In the genomic region with DNA sequence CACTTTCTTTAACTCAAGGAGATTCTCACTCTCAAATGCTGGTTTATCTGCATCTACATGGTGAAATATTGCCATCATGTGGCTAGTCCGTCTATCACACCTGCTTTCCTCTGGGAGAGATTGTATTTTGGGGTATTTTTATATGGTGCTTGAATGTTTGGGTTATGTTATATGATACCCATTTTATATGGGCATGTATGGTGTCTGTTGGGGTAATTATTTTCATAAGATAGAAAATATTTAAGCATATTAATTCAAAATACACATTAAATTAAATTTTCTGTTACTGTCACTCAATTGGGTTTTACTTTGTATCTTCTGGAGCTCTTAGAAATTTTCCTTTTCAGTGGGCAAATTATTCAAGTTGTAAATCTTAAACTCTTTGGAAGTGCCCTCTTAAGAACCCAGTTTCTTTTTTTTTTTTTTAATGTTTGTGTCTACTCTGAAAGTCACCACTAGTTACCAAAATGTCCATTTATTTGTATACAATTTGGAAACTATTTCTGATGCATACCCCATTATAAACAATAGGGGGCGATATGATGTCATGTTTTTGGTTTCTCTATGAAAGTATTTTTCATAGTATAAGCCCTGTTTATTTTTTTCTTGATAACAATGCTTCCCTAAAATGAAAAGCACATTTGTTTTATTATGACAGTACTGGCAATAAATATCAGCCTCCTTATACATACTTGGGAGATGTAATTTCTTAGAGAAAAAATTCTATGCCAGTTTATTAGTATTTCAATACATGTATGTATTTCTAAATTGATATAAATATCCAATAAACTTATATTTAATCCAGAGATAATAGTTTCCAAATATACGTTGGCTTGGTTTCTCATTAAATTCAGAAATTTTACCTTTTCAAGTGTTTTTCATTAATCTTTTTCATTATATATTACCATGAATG, we compare ENCODE assay signal across 8 cellular contexts. TPM values are rescaled to one million over a fixed set of nuclear protein-coding genes. Genes with fewer than 3 reads are reported as not detected.
DNase-seq lines count a peak whose midpoint lies in the region; ATAC-seq, FAIRE-seq and TF ChIP-seq lines count a peak whose summit lies in the region.

No MANE protein-coding gene starts in this region.

- TF ChIP-seq RAD21 in Ishikawa (IDR thresholded peaks at IDR 0.05; ENCODE audit: low read depth), result peak; percentile 71

- H3K27ac ChIP-seq in cardiac muscle cell (no peak overlapping the region), right cardiac atrium (ENCODE audit: low read length) (no peak overlapping the region), prostate gland (no peak overlapping the region)

- FAIRE-seq in RCC 7860 (lab: Jason Lieb, UNC), result peak; percentile 76

- intact Hi-C loops in right cardiac atrium (cut with DNase I), result no loop called here
- intact Hi-C loops in prostate gland (cut with DNase I), result no loop called here

- H3K4me1 ChIP-seq in cardiac muscle cell (ENCODE audit: low read depth), result no peaks in the 10 kb centered on the region
- H3K4me1 ChIP-seq in right cardiac atrium (ENCODE audit: control insufficient read depth, insufficient read depth, low read length), result no peaks in the 10 kb centered on the region
- no peaks in the 10 kb centered on the region for H3K4me1 ChIP-seq in prostate gland (replicated peaks)

- 22% methylated on average over 3 of the region's 3 CpGs for WGBS in right cardiac atrium
- 26% methylated on average over 3 of the region's 3 CpGs for WGBS in prostate gland

- DNase-seq in cardiac muscle cell (ENCODE audit: low read depth in 1 of 2, low spot score in 1 of 2), result peak; percentile 57 to 64
- no peak for DNase-seq in right cardiac atrium
- peak; percentile 32 for DNase-seq in RCC 7860 (ENCODE audit: low spot score)
- no peak for DNase-seq in epithelial cell of proximal tubule (ENCODE audit: low read depth)
- no peak for DNase-seq in prostate gland (ENCODE audit: low spot score)
- DNase-seq in GM19238 (ENCODE audit: insufficient read length, low spot score), result no peak

- H3K4me3 ChIP-seq in cardiac muscle cell (no peak overlapping the region), right cardiac atrium (ENCODE audit: low read length) (no peak overlapping the region), epithelial cell of proximal tubule (ENCODE audit: low read depth, low read length) (no peak overlapping the region), prostate gland (no peak overlapping the region)

- H3K36me3 ChIP-seq in cardiac muscle cell (no peaks in the 10 kb centered on the region), prostate gland (no peaks in the 10 kb centered on the region)

- TF ChIP-seq CTCF in cardiac muscle cell (IDR thresholded peaks at IDR 0.05; ENCODE audit: low read depth, low read length) (peak; percentile 60), epithelial cell of proximal tubule (conservative IDR thresholded peaks at IDR 0.05; ENCODE audit: low read depth, low read length) (peak; percentile 73), prostate gland (IDR thresholded peaks at IDR 0.05) (peak in 3 of 4 experiments; percentile 40 to 56 (median 52))

- ATAC-seq in right cardiac atrium (no peak), GM21737 (IDR thresholded peaks at IDR 0.05; ENCODE audit: unreplicated experiment) (peak; percentile 74)

- H3K27me3 ChIP-seq in cardiac muscle cell (no peaks in the 10 kb centered on the region), right cardiac atrium (ENCODE audit: control insufficient read depth, insufficient read depth) (no peaks in the 10 kb centered on the region), prostate gland (replicated peaks; ENCODE audit: insufficient read depth) (no peaks in the 10 kb centered on the region)

- H3K9me3 ChIP-seq in cardiac muscle cell (ENCODE audit: low read depth), result no peaks in the 10 kb centered on the region
- no peaks in the 10 kb centered on the region for H3K9me3 ChIP-seq in right cardiac atrium (ENCODE audit: control insufficient read depth, low read length)
- H3K9me3 ChIP-seq in prostate gland, result no peaks in the 10 kb centered on the region

- TF ChIP-seq POLR2A in prostate gland (IDR thresholded peaks at IDR 0.05), result no peak

- TF ChIP-seq EP300 in Ishikawa (IDR thresholded peaks at IDR 0.05; ENCODE audit: borderline replicate concordance), result no peak

TF ChIP-seq in Ishikawa, 13 proteins besides CTCF, POLR2A, EP300 and RAD21:
- no peak for TF ChIP-seq EGR1 (IDR thresholded peaks at IDR 0.05)
- TF ChIP-seq TAF1 (IDR thresholded peaks at IDR 0.05; ENCODE audit: low read depth), result no peak
- TF ChIP-seq FOXM1 (IDR thresholded peaks at IDR 0.05; ENCODE audit: borderline replicate concordance, low read depth), result no peak
- TF ChIP-seq TCF12 (IDR thresholded peaks at IDR 0.05; ENCODE audit: low read depth), result no peak
- TF ChIP-seq, protein P1, sequence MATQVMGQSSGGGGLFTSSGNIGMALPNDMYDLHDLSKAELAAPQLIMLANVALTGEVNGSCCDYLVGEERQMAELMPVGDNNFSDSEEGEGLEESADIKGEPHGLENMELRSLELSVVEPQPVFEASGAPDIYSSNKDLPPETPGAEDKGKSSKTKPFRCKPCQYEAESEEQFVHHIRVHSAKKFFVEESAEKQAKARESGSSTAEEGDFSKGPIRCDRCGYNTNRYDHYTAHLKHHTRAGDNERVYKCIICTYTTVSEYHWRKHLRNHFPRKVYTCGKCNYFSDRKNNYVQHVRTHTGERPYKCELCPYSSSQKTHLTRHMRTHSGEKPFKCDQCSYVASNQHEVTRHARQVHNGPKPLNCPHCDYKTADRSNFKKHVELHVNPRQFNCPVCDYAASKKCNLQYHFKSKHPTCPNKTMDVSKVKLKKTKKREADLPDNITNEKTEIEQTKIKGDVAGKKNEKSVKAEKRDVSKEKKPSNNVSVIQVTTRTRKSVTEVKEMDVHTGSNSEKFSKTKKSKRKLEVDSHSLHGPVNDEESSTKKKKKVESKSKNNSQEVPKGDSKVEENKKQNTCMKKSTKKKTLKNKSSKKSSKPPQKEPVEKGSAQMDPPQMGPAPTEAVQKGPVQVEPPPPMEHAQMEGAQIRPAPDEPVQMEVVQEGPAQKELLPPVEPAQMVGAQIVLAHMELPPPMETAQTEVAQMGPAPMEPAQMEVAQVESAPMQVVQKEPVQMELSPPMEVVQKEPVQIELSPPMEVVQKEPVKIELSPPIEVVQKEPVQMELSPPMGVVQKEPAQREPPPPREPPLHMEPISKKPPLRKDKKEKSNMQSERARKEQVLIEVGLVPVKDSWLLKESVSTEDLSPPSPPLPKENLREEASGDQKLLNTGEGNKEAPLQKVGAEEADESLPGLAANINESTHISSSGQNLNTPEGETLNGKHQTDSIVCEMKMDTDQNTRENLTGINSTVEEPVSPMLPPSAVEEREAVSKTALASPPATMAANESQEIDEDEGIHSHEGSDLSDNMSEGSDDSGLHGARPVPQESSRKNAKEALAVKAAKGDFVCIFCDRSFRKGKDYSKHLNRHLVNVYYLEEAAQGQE (IDR thresholded peaks at IDR 0.05; ENCODE audit: low read depth), result no peak
- TF ChIP-seq ZBTB7A (IDR thresholded peaks at IDR 0.05; ENCODE audit: low read depth), result no peak
- TF ChIP-seq, protein P2, sequence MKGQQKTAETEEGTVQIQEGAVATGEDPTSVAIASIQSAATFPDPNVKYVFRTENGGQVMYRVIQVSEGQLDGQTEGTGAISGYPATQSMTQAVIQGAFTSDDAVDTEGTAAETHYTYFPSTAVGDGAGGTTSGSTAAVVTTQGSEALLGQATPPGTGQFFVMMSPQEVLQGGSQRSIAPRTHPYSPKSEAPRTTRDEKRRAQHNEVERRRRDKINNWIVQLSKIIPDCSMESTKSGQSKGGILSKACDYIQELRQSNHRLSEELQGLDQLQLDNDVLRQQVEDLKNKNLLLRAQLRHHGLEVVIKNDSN (IDR thresholded peaks at IDR 0.05), result no peak
- no peak for TF ChIP-seq NFIC (IDR thresholded peaks at IDR 0.05)
- TF ChIP-seq CREB1 (IDR thresholded peaks at IDR 0.05; ENCODE audit: low read depth), result no peak
- TF ChIP-seq CEBPB (IDR thresholded peaks at IDR 0.05), result no peak
- no peak for TF ChIP-seq YY1 (IDR thresholded peaks at IDR 0.05; ENCODE audit: low read depth)
- TF ChIP-seq TEAD4 (IDR thresholded peaks at IDR 0.05), result no peak
- TF ChIP-seq, protein P3, sequence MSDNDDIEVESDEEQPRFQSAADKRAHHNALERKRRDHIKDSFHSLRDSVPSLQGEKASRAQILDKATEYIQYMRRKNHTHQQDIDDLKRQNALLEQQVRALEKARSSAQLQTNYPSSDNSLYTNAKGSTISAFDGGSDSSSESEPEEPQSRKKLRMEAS (IDR thresholded peaks at IDR 0.05), result no peak

RNA-seq across cellular contexts. Expression of a gene that starts 36.1 kb away (rescaled TPM):
- total RNA-seq in cardiac muscle cell (3.0 and 3.6 TPM in 2 replicates), right cardiac atrium (not detected), epithelial cell of proximal tubule (not detected in 2 replicates), prostate gland (not detected)
- polyA plus RNA-seq in cardiac muscle cell (5.0 and 6.8 TPM in 2 replicates), right cardiac atrium (not detected)

Comparison
In these comparisons a context has a peak if more than half of its experiments do, and no peak if none do; other contexts are left out.
1. DNase-seq: peak in cardiac muscle cell (2 of 2) and RCC 7860 (single experiment); none in right cardiac atrium (0 of 3), epithelial cell of proximal tubule (single experiment), prostate gland (single experiment) and GM19238 (single experiment).
2. Peak in every context shown above with its lines, with median percentiles within 50 percentile points of each other: CTCF ChIP-seq.